Comparison of ENCODE assay signal across 12 cellular contexts in genomic region chr7:34036069-34036920, GRCh38.
DNase-seq lines count a peak whose midpoint lies in the region; ATAC-seq and TF ChIP-seq lines count a peak whose summit lies in the region.
"Had no signal": no experiment of that assay in that cellular context is flagged by ENCODE, and none has a peak within 500 bp of the region (broad histone marks: within the 10 kb centered on the region; RNA-seq: fewer than 3 reads in every experiment).

No MANE protein-coding gene starts in this region.

- H3K36me3 Mint-ChIP-seq in endodermal cell (ENCODE audit: low read depth): peaks cover 27% of the 10 kb centered on the region
- no peaks in the 10 kb centered on the region for H3K36me3 Mint-ChIP-seq in activated naive CD8-positive, alpha-beta T cell treated with anti-CD3 and anti-CD28 coated beads, Interleukin-2, amount 50 U/mL, for 24 hours (ENCODE audit: low read depth)

- H3K9me3 ChIP-seq in endodermal cell (ENCODE audit: control insufficient read depth, low read length): no peaks in the 10 kb centered on the region
- H3K9me3 ChIP-seq in mucosa of descending colon: no peaks in the 10 kb centered on the region
- H3K9me3 ChIP-seq: uterus had no signal

- intact Hi-C loops in mucosa of descending colon (cut with DNase I, micrococcal nuclease): no loop called here

- peaks cover 5% of the 10 kb centered on the region for H3K4me1 ChIP-seq in endodermal cell (ENCODE audit: control insufficient read depth, insufficient read depth, low read length)
- H3K4me1 ChIP-seq in mucosa of descending colon (ENCODE audit: low read depth): peaks cover 8% of the 10 kb centered on the region
- H3K4me1 ChIP-seq: uterus had no signal

- DNase-seq in DMS153 treated with DMSO at 0.1 percent for 48 hours (lab: John Stamatoyannopoulos, UW; ENCODE audit: unreplicated experiment) (peak; percentile 89), NCI-H345 treated with DMSO at 0.1 percent for 48 hours (lab: John Stamatoyannopoulos, UW; ENCODE audit: unreplicated experiment) (peak; percentile 7), endodermal cell (peak; percentile 69), mucosa of descending colon (peak; percentile 70 to 92 (median 75)), amniotic stem cell (lab: John Stamatoyannopoulos, UW) (no peak)
- no peak for DNase-seq in activated naive CD8-positive, alpha-beta T cell treated with anti-CD3 and anti-CD28 coated beads, Interleukin-2, amount 50 U/mL, for 24 hours
- DNase-seq: activated CD8-positive, alpha-beta memory T cell treated with anti-CD3 and anti-CD28 coated beads, Interleukin-2, amount 50 U/mL, for 48 hours; NCI-H1048; stimulated activated CD4-positive, alpha-beta T cell treated with anti-CD3 and anti-CD28 coated beads, Interleukin-4, amount 100 ng/mL, for 4 hours had no signal

- peaks cover 36% of the 10 kb centered on the region for H3K4me1 Mint-ChIP-seq in endodermal cell
- no peaks in the 10 kb centered on the region for H3K4me1 Mint-ChIP-seq in activated naive CD8-positive, alpha-beta T cell treated with anti-CD3 and anti-CD28 coated beads, Interleukin-2, amount 50 U/mL, for 24 hours

- H3K36me3 ChIP-seq in endodermal cell (ENCODE audit: control insufficient read depth, insufficient read depth, low read length) (no peaks in the 10 kb centered on the region), mucosa of descending colon (ENCODE audit: low read depth) (no peaks in the 10 kb centered on the region)
- H3K36me3 ChIP-seq: uterus had no signal

- WGBS in endodermal cell (ENCODE audit: insufficient coverage in 1 of 2, insufficient read length in 1 of 2), 2 experiments: 66 to 82% methylated on average over 4 to 8 of the region's 8 CpGs

- no peak for TF ChIP-seq CTCF in endodermal cell (conservative IDR thresholded peaks at IDR 0.05)
- no peak for TF ChIP-seq CTCF in mucosa of descending colon (IDR thresholded peaks at IDR 0.05)

- no peak overlapping the region for H3K4me3 Mint-ChIP-seq in endodermal cell
- H3K4me3 Mint-ChIP-seq in activated naive CD8-positive, alpha-beta T cell treated with anti-CD3 and anti-CD28 coated beads, Interleukin-2, amount 50 U/mL, for 24 hours: no peak overlapping the region

- H3K27ac ChIP-seq in endodermal cell (ENCODE audit: low read depth, low read length): no peak overlapping the region
- H3K27ac ChIP-seq: uterus had no signal

- no peaks in the 10 kb centered on the region for H3K27me3 Mint-ChIP-seq in endodermal cell (ENCODE audit: insufficient read depth)
- no peaks in the 10 kb centered on the region for H3K27me3 Mint-ChIP-seq in activated naive CD8-positive, alpha-beta T cell treated with anti-CD3 and anti-CD28 coated beads, Interleukin-2, amount 50 U/mL, for 24 hours

- peak overlapping the region; percentile 52 for H3K27ac Mint-ChIP-seq in endodermal cell
- H3K27ac Mint-ChIP-seq in activated naive CD8-positive, alpha-beta T cell treated with anti-CD3 and anti-CD28 coated beads, Interleukin-2, amount 50 U/mL, for 24 hours: no peak overlapping the region

- H3K4me3 ChIP-seq in endodermal cell (ENCODE audit: low read length): peak overlapping the region; percentile 42
- H3K4me3 ChIP-seq in mucosa of descending colon: no peak overlapping the region
- H3K4me3 ChIP-seq: uterus had no signal

- no peaks in the 10 kb centered on the region for H3K27me3 ChIP-seq in endodermal cell (ENCODE audit: control insufficient read depth, insufficient read depth, low read length, poor library complexity, severe bottlenecking)
- H3K27me3 ChIP-seq: uterus had no signal

- H3K9ac ChIP-seq in endodermal cell (ENCODE audit: extremely low read depth, low read length, poor library complexity, severe bottlenecking): no peak overlapping the region

- no peaks in the 10 kb centered on the region for H3K9me3 Mint-ChIP-seq in endodermal cell
- H3K9me3 Mint-ChIP-seq in activated naive CD8-positive, alpha-beta T cell treated with anti-CD3 and anti-CD28 coated beads, Interleukin-2, amount 50 U/mL, for 24 hours: no peaks in the 10 kb centered on the region

- ATAC-seq in mucosa of descending colon (peak; percentile 96), GM18873 (IDR thresholded peaks at IDR 0.05; ENCODE audit: low FRiP score, unreplicated experiment) (no peak), HG02623 (IDR thresholded peaks at IDR 0.05; ENCODE audit: unreplicated experiment) (no peak)
- no peak for ATAC-seq in activated naive CD8-positive, alpha-beta T cell treated with anti-CD3 and anti-CD28 coated beads, Interleukin-2, amount 50 U/mL, for 24 hours

Comparison
In these comparisons a context has a peak if more than half of its experiments do, and no peak if none do; other contexts are left out.
1. DNase-seq: peak in DMS153 treated with DMSO at 0.1 percent for 48 hours (single experiment), NCI-H345 treated with DMSO at 0.1 percent for 48 hours (single experiment), endodermal cell (single experiment) and mucosa of descending colon (3 of 3); none in activated naive CD8-positive, alpha-beta T cell treated with anti-CD3 and anti-CD28 coated beads, Interleukin-2, amount 50 U/mL, for 24 hours (single experiment) and amniotic stem cell (single experiment).